8 cellular contexts compared by ENCODE assay signal in the genomic region with DNA sequence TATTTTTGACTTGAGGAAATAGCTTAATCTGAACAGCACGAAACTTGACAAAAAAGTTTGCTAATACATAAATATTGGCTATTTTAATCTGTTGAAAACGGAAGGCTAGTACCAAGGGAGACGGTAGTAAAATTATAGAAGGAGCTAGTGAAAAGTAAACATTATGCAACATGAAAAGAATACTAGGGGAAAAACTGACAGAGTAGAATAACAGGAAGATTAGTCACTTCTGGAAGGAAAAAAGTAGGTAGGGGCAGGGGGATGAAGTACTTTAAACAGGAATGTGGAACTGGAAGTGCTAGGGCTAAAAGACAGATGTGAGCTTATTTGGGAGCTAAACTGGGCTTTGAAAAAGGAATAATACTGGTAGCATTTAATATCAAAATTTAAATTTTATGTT.
DNase-seq lines count a peak whose midpoint lies in the region; ATAC-seq and TF ChIP-seq lines count a peak whose summit lies in the region.

No MANE protein-coding gene starts in this region.

- in situ Hi-C loops in transverse colon (cut with MboI; ENCODE audit: low pct_ligation_motif_present in 1 of 4, low pct_unique_long_range_greater_than_20kb in 1 of 4, low sequenced_read_pairs in 3 of 4) = no loop called here

- CTCF ChIA-PET in activated CD4-positive, alpha-beta T cell treated with anti-CD3 and anti-CD28 coated beads, Interleukin-2, amount 10 ng/mL, durations not matched to agents 7 days and 5 days (lab: Charles Lee) = interaction anchor here (0.8 kb wide), 1 partner anchor 19 kb away, joined by 4 read pairs; no protein-coding TSS in a partner anchor

- intact Hi-C loops in transverse colon (cut with DNase I; ENCODE audit: low total_unique reads) = no loop called here

- H3K27ac ChIP-seq in transverse colon = peak overlapping the region; percentile 63 to 72 (median 64)

- DNase-seq in activated CD4-positive, alpha-beta T cell treated with anti-CD3 and anti-CD28 coated beads, Interleukin-2, amount 10 ng/mL, durations not matched to agents 7 days and 5 days = no peak
- no peak for DNase-seq in activated CD4-positive, alpha-beta T cell treated with anti-CD3 and anti-CD28 coated beads, Interleukin-2, amount 50 U/mL, for 1 hour
- no peak for DNase-seq in activated naive CD8-positive, alpha-beta T cell treated with anti-CD3 and anti-CD28 coated beads, Interleukin-2, amount 10 ng/mL, durations not matched to agents 7 days and 5 days
- DNase-seq in iris pigment epithelial cell (ENCODE audit: low read depth) (peak; percentile 91), transverse colon (no peak), superior temporal gyrus (ENCODE audit: extremely low spot score) (no peak), DMS153 (lab: John Stamatoyannopoulos, UW) (no peak)
- DNase-seq in stimulated activated CD4-positive, alpha-beta T cell treated with anti-CD3 and anti-CD28 coated beads, Interleukin-4, amount 100 ng/mL, for 24 hours = no peak

- no peaks in the 10 kb centered on the region for H3K9me3 ChIP-seq in transverse colon

- 9 to 28% methylated on average over 3 of the region's 3 CpGs for WGBS in transverse colon (ENCODE audit: low coverage in 1 of 2), 2 donors

- H3K9me3 Mint-ChIP-seq in activated CD4-positive, alpha-beta T cell treated with anti-CD3 and anti-CD28 coated beads, Interleukin-2, amount 10 ng/mL, durations not matched to agents 7 days and 5 days = peaks cover 4% of the 10 kb centered on the region
- H3K9me3 Mint-ChIP-seq in activated naive CD8-positive, alpha-beta T cell treated with anti-CD3 and anti-CD28 coated beads, Interleukin-2, amount 10 ng/mL, durations not matched to agents 7 days and 5 days = no peaks in the 10 kb centered on the region

- peaks cover 71% of the 10 kb centered on the region for H3K4me1 Mint-ChIP-seq in activated CD4-positive, alpha-beta T cell treated with anti-CD3 and anti-CD28 coated beads, Interleukin-2, amount 10 ng/mL, durations not matched to agents 7 days and 5 days
- peaks cover 54% of the 10 kb centered on the region for H3K4me1 Mint-ChIP-seq in activated naive CD8-positive, alpha-beta T cell treated with anti-CD3 and anti-CD28 coated beads, Interleukin-2, amount 10 ng/mL, durations not matched to agents 7 days and 5 days

- H3K36me3 ChIP-seq in transverse colon = no peaks in the 10 kb centered on the region

- TF ChIP-seq EP300 in transverse colon (IDR thresholded peaks at IDR 0.05; ENCODE audit: low read depth) = no peak

- H3K27ac Mint-ChIP-seq in activated CD4-positive, alpha-beta T cell treated with anti-CD3 and anti-CD28 coated beads, Interleukin-2, amount 10 ng/mL, durations not matched to agents 7 days and 5 days = peak overlapping the region; percentile 50
- peak overlapping the region; percentile 75 for H3K27ac Mint-ChIP-seq in activated naive CD8-positive, alpha-beta T cell treated with anti-CD3 and anti-CD28 coated beads, Interleukin-2, amount 10 ng/mL, durations not matched to agents 7 days and 5 days

- H3K36me3 Mint-ChIP-seq in activated CD4-positive, alpha-beta T cell treated with anti-CD3 and anti-CD28 coated beads, Interleukin-2, amount 10 ng/mL, durations not matched to agents 7 days and 5 days (ENCODE audit: low read depth) = peaks cover 61% of the 10 kb centered on the region
- H3K36me3 Mint-ChIP-seq in activated naive CD8-positive, alpha-beta T cell treated with anti-CD3 and anti-CD28 coated beads, Interleukin-2, amount 10 ng/mL, durations not matched to agents 7 days and 5 days = peaks cover 44% of the 10 kb centered on the region

- peaks cover 22 to 72% (median 40%) of the 10 kb centered on the region in 4 donors for H3K4me1 ChIP-seq in transverse colon

- POLR2A ChIA-PET in activated CD4-positive, alpha-beta T cell treated with anti-CD3 and anti-CD28 coated beads, Interleukin-2, amount 10 ng/mL, durations not matched to agents 7 days and 5 days (lab: Charles Lee) = interaction anchor here (0.6 kb wide), 1 partner anchor 125 kb away, joined by 3 read pairs; no protein-coding TSS in a partner anchor
- POLR2A ChIA-PET in activated naive CD8-positive, alpha-beta T cell treated with anti-CD3 and anti-CD28 coated beads, Interleukin-2, amount 10 ng/mL, durations not matched to agents 7 days and 5 days (lab: Charles Lee) = no interaction called here

- ATAC-seq in activated naive CD8-positive, alpha-beta T cell treated with anti-CD3 and anti-CD28 coated beads, Interleukin-2, amount 10 ng/mL, durations not matched to agents 7 days and 5 days (ENCODE audit: low read depth) = no peak

- no peaks in the 10 kb centered on the region for H3K27me3 Mint-ChIP-seq in activated CD4-positive, alpha-beta T cell treated with anti-CD3 and anti-CD28 coated beads, Interleukin-2, amount 10 ng/mL, durations not matched to agents 7 days and 5 days
- H3K27me3 Mint-ChIP-seq in activated naive CD8-positive, alpha-beta T cell treated with anti-CD3 and anti-CD28 coated beads, Interleukin-2, amount 10 ng/mL, durations not matched to agents 7 days and 5 days = no peaks in the 10 kb centered on the region

- no peak overlapping the region for H3K4me3 ChIP-seq in transverse colon

- no peak overlapping the region for H3K4me3 Mint-ChIP-seq in activated CD4-positive, alpha-beta T cell treated with anti-CD3 and anti-CD28 coated beads, Interleukin-2, amount 10 ng/mL, durations not matched to agents 7 days and 5 days
- H3K4me3 Mint-ChIP-seq in activated naive CD8-positive, alpha-beta T cell treated with anti-CD3 and anti-CD28 coated beads, Interleukin-2, amount 10 ng/mL, durations not matched to agents 7 days and 5 days = no peak overlapping the region

- no peaks in the 10 kb centered on the region for H3K27me3 ChIP-seq in transverse colon

- no peak for TF ChIP-seq CTCF in transverse colon (IDR thresholded peaks at IDR 0.05)

- TF ChIP-seq POLR2A in transverse colon (IDR thresholded peaks at IDR 0.05) = no peak
